ENCODE assay signal across 26 cellular contexts in the genomic region with DNA sequence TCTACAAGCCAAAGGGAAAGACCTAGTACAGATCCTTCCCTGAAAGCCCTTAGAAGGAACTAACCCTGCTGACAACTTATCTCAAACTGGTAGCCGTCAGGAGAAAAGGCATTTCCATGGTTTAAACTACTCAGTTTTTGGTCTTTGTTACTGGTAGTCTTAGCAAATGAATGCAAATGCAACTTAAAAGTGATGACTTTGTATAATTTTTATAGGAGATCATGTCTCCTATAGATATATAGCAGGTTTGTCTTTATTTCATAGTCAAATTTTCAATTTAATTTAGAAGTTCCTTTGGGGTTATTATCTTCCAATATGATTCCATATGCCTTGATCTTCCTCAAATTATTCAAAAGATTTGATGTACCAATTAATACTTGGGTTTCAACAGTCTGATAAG.
"Had no signal": no experiment of that assay in that cellular context is flagged by ENCODE, and none has a peak within 500 bp of the region (broad histone marks: within the 10 kb centered on the region; RNA-seq: fewer than 3 reads in every experiment).

No MANE protein-coding gene starts in this region.

- FAIRE-seq: urothelium cell line had no signal

- H3K27me3 ChIP-seq: stomach, suprapubic skin, testis, thyroid gland, tibial artery, tibial nerve, transverse colon, upper lobe of left lung, upper lobe of right lung, uterus, vagina had no signal

- H3K27ac ChIP-seq: stomach, suprapubic skin, testis, thoracic aorta, thyroid gland, tibial artery, tibial nerve, transverse colon, upper lobe of left lung, upper lobe of right lung, uterus, vagina had no signal

- H3K36me3 ChIP-seq: stomach, suprapubic skin, thoracic aorta, thyroid gland, tibial artery, tibial nerve, transverse colon, upper lobe of left lung, upper lobe of right lung, uterus, vagina had no signal

- ATAC-seq: stimulated activated effector memory CD8-positive, alpha-beta T cell treated with anti-CD3 and anti-CD28 coated beads, Interleukin-12 subunit alpha, Interleukin-12 subunit beta, amount 100 ng/mL, for 72 hours; stimulated activated memory B cell treated with anti-CD40 and anti-IgM and Interleukin-4, amounts not matched to agents 10 μg/mL and 1 μg/mL and 100 μg/mL, for 72 hours; stimulated activated naive B cell treated with anti-CD40 and anti-IgM and Interleukin-4, amounts not matched to agents 10 μg/mL and 1 μg/mL and 100 μg/mL, for 72 hours; stimulated activated naive CD8-positive, alpha-beta T cell treated with anti-CD3 and anti-CD28 coated beads, Interleukin-15, amount 100 ng/mL, for 72 hours; stimulated activated naive CD8-positive, alpha-beta T cell treated with anti-CD3 and anti-CD28 coated beads, Interleukin-15, Interleukin-2, amounts not matched to agents 100 U/mL and 50 U/mL, for 24 hours; upper lobe of right lung had no signal

- H3K9me3 ChIP-seq: stomach, suprapubic skin, testis, thoracic aorta, thyroid gland, tibial artery, tibial nerve, transverse colon, upper lobe of left lung, upper lobe of right lung, uterus, vagina had no signal

- DNase-seq: stimulated activated CD4-positive, alpha-beta T cell treated with anti-CD3 and anti-CD28 coated beads, Interleukin-2, amount 100 ng/mL, for 48 hours; stimulated activated CD4-positive, alpha-beta T cell treated with anti-CD3 and anti-CD28 coated beads, Interleukin-4, amount 100 ng/mL, for 1 hour; stimulated activated CD4-positive, alpha-beta T cell treated with anti-CD3 and anti-CD28 coated beads, Interleukin-4, amount 100 ng/mL, for 24 hours; stimulated activated CD4-positive, alpha-beta T cell treated with anti-CD3 and anti-CD28 coated beads, Interleukin-4, amount 100 ng/mL, for 4 hours; stimulated activated CD8-positive, alpha-beta memory T cell treated with anti-CD3 and anti-CD28 coated beads, Interleukin-4, amount 100 ng/mL, for 48 hours; stimulated activated naive B cell treated with anti-CD40 and anti-IgM and Interleukin-4, amounts not matched to agents 10 μg/mL and 1 μg/mL and 100 μg/mL, for 72 hours; stimulated activated naive CD4-positive, alpha-beta T cell; stimulated activated naive CD8-positive, alpha-beta T cell treated with anti-CD3 and anti-CD28 coated beads, Interleukin-15, amount 100 ng/mL, for 72 hours; stimulated activated naive CD8-positive, alpha-beta T cell treated with anti-CD3 and anti-CD28 coated beads, Interleukin-15, Interleukin-2, amounts not matched to agents 100 U/mL and 50 U/mL, for 24 hours; stomach; substantia nigra; testis; thyroid gland; tibial artery; transverse colon; trophoblast cell; upper lobe of left lung; upper lobe of right lung; uterus had no signal

- H3K4me1 ChIP-seq: stomach, suprapubic skin, testis, thyroid gland, tibial artery, tibial nerve, transverse colon, upper lobe of left lung, upper lobe of right lung, uterus, vagina had no signal

- H3K4me3 ChIP-seq: stomach, suprapubic skin, testis, thoracic aorta, thyroid gland, tibial artery, tibial nerve, transverse colon, upper lobe of left lung, upper lobe of right lung, uterus, vagina had no signal
